Comparison of ENCODE assay signal across 7 cellular contexts in the genomic region with DNA sequence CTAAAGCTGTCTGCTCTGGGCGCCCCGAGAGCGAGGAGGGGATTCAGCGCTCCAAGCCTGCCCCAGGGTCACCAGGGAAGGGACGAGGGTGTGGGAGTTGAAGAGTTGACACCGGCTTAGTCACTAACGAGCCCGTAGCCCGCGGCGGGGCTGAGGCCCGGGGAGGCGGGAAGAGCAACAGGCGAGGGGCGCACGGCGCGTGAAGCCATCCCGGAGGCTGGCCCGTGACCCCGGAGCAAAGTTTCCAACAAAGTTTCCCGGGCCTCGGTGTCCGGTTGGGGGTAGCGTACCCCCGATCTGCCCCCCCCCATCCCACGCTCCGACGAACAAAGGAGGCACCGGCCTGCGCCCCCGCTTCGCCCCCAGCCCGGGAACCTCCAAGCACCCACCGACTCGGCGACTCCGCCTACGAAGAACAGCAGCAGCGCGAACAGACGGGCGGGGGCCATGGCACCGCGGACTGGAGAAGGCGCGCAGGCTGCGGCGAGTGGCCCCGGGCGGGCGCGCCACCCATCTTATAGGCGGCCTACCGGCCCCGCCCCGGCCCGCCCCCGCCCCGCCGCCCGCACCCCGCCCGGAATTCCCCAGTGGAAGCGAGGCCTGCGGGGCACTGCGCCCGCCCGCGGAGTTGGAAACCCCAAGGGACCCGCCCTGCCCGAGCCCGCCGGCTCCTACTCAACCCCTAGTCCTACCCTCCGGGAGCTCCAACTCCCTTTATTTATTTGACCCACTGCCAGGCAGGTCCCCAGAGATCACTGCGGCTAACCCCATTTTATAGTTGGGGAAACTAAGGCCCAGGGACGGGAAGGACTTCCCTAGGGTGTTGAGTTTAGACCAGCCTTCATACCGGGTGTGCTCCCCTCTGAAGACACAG. TPM values are rescaled to one million over a fixed set of nuclear protein-coding genes. Genes with fewer than 3 reads are reported as not detected.
DNase-seq lines count a peak whose midpoint lies in the region; ATAC-seq and TF ChIP-seq lines count a peak whose summit lies in the region.

A gene with protein sequence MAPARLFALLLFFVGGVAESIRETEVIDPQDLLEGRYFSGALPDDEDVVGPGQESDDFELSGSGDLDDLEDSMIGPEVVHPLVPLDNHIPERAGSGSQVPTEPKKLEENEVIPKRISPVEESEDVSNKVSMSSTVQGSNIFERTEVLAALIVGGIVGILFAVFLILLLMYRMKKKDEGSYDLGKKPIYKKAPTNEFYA (minus strand): TSS at position 489 of the 874 bp plus-strand sequence. CDS start 40 bp downstream, at position 449.

- H3K27ac ChIP-seq in muscle layer of duodenum (ENCODE audit: low read length), result peak within 1 kb of the TSS; percentile 98

- H3K27me3 ChIP-seq in muscle layer of duodenum (ENCODE audit: low read depth, low read length), result no peaks in the 10 kb centered on the region

- H3K9me3 ChIP-seq in muscle layer of duodenum (ENCODE audit: control insufficient read depth in 1 of 2, low read length in 2 of 2), result no peaks in the 10 kb centered on the region

- H3K36me3 ChIP-seq in muscle layer of duodenum (ENCODE audit: control insufficient read depth in 1 of 2, insufficient read depth in 2 of 2, low read length in 2 of 2), result no peaks in the 10 kb centered on the region

- H3K27me3 Mint-ChIP-seq in activated T-cell treated with anti-CD3 and anti-CD28 coated beads, Interleukin-2, amount 50 U/mL, for 4 hours (ENCODE audit: low read depth), result peaks cover 8% of the 10 kb centered on the region
- H3K27me3 Mint-ChIP-seq in stimulated activated memory B cell treated with anti-CD40 and anti-IgM and Interleukin-4, amounts not matched to agents 10 μg/mL and 1 μg/mL and 100 μg/mL, for 72 hours, result peaks cover 45% of the 10 kb centered on the region

- peak; percentile 70 for TF ChIP-seq POLR2A in erythroblast (IDR thresholded peaks at IDR 0.05; ENCODE audit: low read length)

- H3K4me1 ChIP-seq in muscle layer of duodenum (ENCODE audit: control insufficient read depth in 1 of 2, insufficient read depth in 2 of 2, low read length in 2 of 2), result peaks cover 20 to 25% of the 10 kb centered on the region in 2 donors

- peak; percentile 66 for ATAC-seq in GM19463 (IDR thresholded peaks at IDR 0.05; ENCODE audit: unreplicated experiment)
- ATAC-seq in activated T-cell treated with anti-CD3 and anti-CD28 coated beads, Interleukin-2, amount 50 U/mL, for 4 hours, result peak; percentile 83 to 88
- peak; percentile 72 for ATAC-seq in stimulated activated memory B cell treated with anti-CD40 and anti-IgM and Interleukin-4, amounts not matched to agents 10 μg/mL and 1 μg/mL and 100 μg/mL, for 72 hours
- ATAC-seq in HG03159 (IDR thresholded peaks at IDR 0.05; ENCODE audit: unreplicated experiment), result no peak

- peaks cover 26% of the 10 kb centered on the region for H3K4me1 Mint-ChIP-seq in activated T-cell treated with anti-CD3 and anti-CD28 coated beads, Interleukin-2, amount 50 U/mL, for 4 hours (ENCODE audit: low read depth)
- H3K4me1 Mint-ChIP-seq in stimulated activated memory B cell treated with anti-CD40 and anti-IgM and Interleukin-4, amounts not matched to agents 10 μg/mL and 1 μg/mL and 100 μg/mL, for 72 hours, result peaks cover 31% of the 10 kb centered on the region

- H3K4me3 Mint-ChIP-seq in activated T-cell treated with anti-CD3 and anti-CD28 coated beads, Interleukin-2, amount 50 U/mL, for 4 hours, result peak within 1 kb of the TSS; percentile 84
- H3K4me3 Mint-ChIP-seq in stimulated activated memory B cell treated with anti-CD40 and anti-IgM and Interleukin-4, amounts not matched to agents 10 μg/mL and 1 μg/mL and 100 μg/mL, for 72 hours, result peak within 1 kb of the TSS; percentile 70

- no peak within 1 kb of the TSS for H3K27ac Mint-ChIP-seq in stimulated activated memory B cell treated with anti-CD40 and anti-IgM and Interleukin-4, amounts not matched to agents 10 μg/mL and 1 μg/mL and 100 μg/mL, for 72 hours

- no peaks in the 10 kb centered on the region for H3K9me3 Mint-ChIP-seq in activated T-cell treated with anti-CD3 and anti-CD28 coated beads, Interleukin-2, amount 50 U/mL, for 4 hours
- no peaks in the 10 kb centered on the region for H3K9me3 Mint-ChIP-seq in stimulated activated memory B cell treated with anti-CD40 and anti-IgM and Interleukin-4, amounts not matched to agents 10 μg/mL and 1 μg/mL and 100 μg/mL, for 72 hours

- H3K36me3 Mint-ChIP-seq in activated T-cell treated with anti-CD3 and anti-CD28 coated beads, Interleukin-2, amount 50 U/mL, for 4 hours (ENCODE audit: insufficient read depth), result no peaks in the 10 kb centered on the region
- no peaks in the 10 kb centered on the region for H3K36me3 Mint-ChIP-seq in stimulated activated memory B cell treated with anti-CD40 and anti-IgM and Interleukin-4, amounts not matched to agents 10 μg/mL and 1 μg/mL and 100 μg/mL, for 72 hours

- H3K4me3 ChIP-seq in muscle layer of duodenum (ENCODE audit: low read depth in 1 of 2, low read length in 2 of 2), result peak within 1 kb of the TSS; percentile 79 to 84

- DNase-seq in NCI-H82 (lab: John Stamatoyannopoulos, UW) (peak; percentile 75), erythroblast (lab: John Stamatoyannopoulos, UW) (peak; percentile 70 to 76)
- DNase-seq in activated T-cell treated with anti-CD3 and anti-CD28 coated beads, Interleukin-2, amount 50 U/mL, for 4 hours, result peak; percentile 62

RNA-seq across cellular contexts. Expression of the gene that starts here (rescaled TPM):
- total RNA-seq in activated T-cell treated with anti-CD3 and anti-CD28 coated beads, Interleukin-2, amount 50 U/mL, for 4 hours, result 100 to 1,000 TPM in 2 of 3 donors, 10 to 100 TPM in 1; 94.0 to 138 (median 102) TPM
